Comparison of ENCODE assay signal across 22 cellular contexts in genomic region chr3:88025001-88025552, GRCh38.
"Had no signal": no experiment of that assay in that cellular context is flagged by ENCODE, and none has a peak within 500 bp of the region (broad histone marks: within the 10 kb centered on the region; RNA-seq: fewer than 3 reads in every experiment).

No MANE protein-coding gene starts in this region.

- H3K27me3 Mint-ChIP-seq: memory B cell, naive B cell, type B pancreatic cell had no signal

- H3K79me2 ChIP-seq: hepatocyte had no signal

- H3K9me3 ChIP-seq: lower lobe of right lung, psoas muscle, right lobe of liver, suprapubic skin, thyroid gland had no signal

- H3K4me1 Mint-ChIP-seq: memory B cell, nephron had no signal

- H3K4me1 ChIP-seq: foreskin keratinocyte, left ventricle myocardium inferior, lower lobe of right lung, psoas muscle, suprapubic skin, thyroid gland, vagina had no signal

- H3K36me3 ChIP-seq: left ventricle myocardium inferior, lower lobe of right lung, right lobe of liver, suprapubic skin, thyroid gland, vagina had no signal

- H3K36me3 Mint-ChIP-seq: naive B cell; stimulated activated effector memory CD8-positive, alpha-beta T cell treated with anti-CD3 and anti-CD28 coated beads, Interleukin-12 subunit alpha, Interleukin-12 subunit beta, amount 100 ng/mL, for 72 hours had no signal

- H3K27ac ChIP-seq: foreskin keratinocyte, hepatocyte, left ventricle myocardium inferior, lower lobe of right lung, psoas muscle, right lobe of liver, suprapubic skin, thyroid gland, vagina had no signal

- H3K4me3 Mint-ChIP-seq: memory B cell; naive B cell; nephron; stimulated activated effector memory CD8-positive, alpha-beta T cell treated with anti-CD3 and anti-CD28 coated beads, Interleukin-12 subunit alpha, Interleukin-12 subunit beta, amount 100 ng/mL, for 72 hours; type B pancreatic cell had no signal

- H3K4me2 ChIP-seq: hepatocyte had no signal

- H3K9me3 Mint-ChIP-seq: stimulated activated effector memory CD8-positive, alpha-beta T cell treated with anti-CD3 and anti-CD28 coated beads, Interleukin-12 subunit alpha, Interleukin-12 subunit beta, amount 100 ng/mL, for 72 hours had no signal

- H3K27ac Mint-ChIP-seq: memory B cell, nephron, type B pancreatic cell had no signal

- H3K4me3 ChIP-seq: hepatocyte, left ventricle myocardium inferior, lower lobe of right lung, psoas muscle, right lobe of liver, suprapubic skin, thyroid gland, vagina had no signal

- H2AFZ ChIP-seq: hepatocyte had no signal

- ATAC-seq: foreskin keratinocyte; left cardiac atrium; lower lobe of right lung; psoas muscle; right lobe of liver; stimulated activated naive CD8-positive, alpha-beta T cell treated with anti-CD3 and anti-CD28 coated beads, Interleukin-15, Interleukin-2, amounts not matched to agents 100 U/mL and 50 U/mL, for 24 hours had no signal

- DNase-seq: dermis blood vessel endothelial cell; erythroblast; foreskin keratinocyte; kidney; left cardiac atrium; left ventricle myocardium inferior; lower lobe of right lung; naive B cell; psoas muscle; retina; right lobe of liver; stimulated activated CD4-positive, alpha-beta T cell treated with anti-CD3 and anti-CD28 coated beads, Interleukin-4, amount 100 ng/mL, for 1 hour; stimulated activated CD8-positive, alpha-beta memory T cell treated with anti-CD3 and anti-CD28 coated beads, Interleukin-4, amount 100 ng/mL, for 48 hours; stimulated activated naive CD8-positive, alpha-beta T cell treated with anti-CD3 and anti-CD28 coated beads, Interleukin-15, Interleukin-2, amounts not matched to agents 100 U/mL and 50 U/mL, for 24 hours; thyroid gland had no signal

- H3K27me3 ChIP-seq: foreskin keratinocyte, hepatocyte, right lobe of liver, suprapubic skin, thyroid gland, vagina had no signal
